ENCODE assay signal across 2 cellular contexts in genomic region chr5:102771435-102771834, GRCh38.
TF ChIP-seq lines count a peak whose summit lies in the region.

No MANE protein-coding gene starts in this region.

TF ChIP-seq in liver, 16 proteins besides CTCF, POLR2A, EP300 and RAD21 (continued from another document):
- peak; percentile 63 for TF ChIP-seq NR2F2 (IDR thresholded peaks at IDR 0.05)
TF ChIP-seq in liver: peak in this region for 1.

TF ChIP-seq in HepG2, 621 proteins besides CTCF, POLR2A, EP300 and RAD21 (continued from another document):
- TF ChIP-seq TP53 (CRISPR knock-in tag; conservative IDR thresholded peaks at IDR 0.05) (no peak), KLF9 (CRISPR knock-in tag; IDR thresholded peaks at IDR 0.05; ENCODE audit: low read depth) (no peak), ZNF670 (CRISPR knock-in tag; IDR thresholded peaks at IDR 0.05; ENCODE audit: borderline replicate concordance) (no peak), ZNF101 (CRISPR knock-in tag; IDR thresholded peaks at IDR 0.05; ENCODE audit: borderline replicate concordance, low read depth) (no peak), STAT5B (CRISPR knock-in tag; IDR thresholded peaks at IDR 0.05) (no peak), RARG (CRISPR knock-in tag; IDR thresholded peaks at IDR 0.05; ENCODE audit: low read depth) (no peak)
- TF ChIP-seq, protein P1, sequence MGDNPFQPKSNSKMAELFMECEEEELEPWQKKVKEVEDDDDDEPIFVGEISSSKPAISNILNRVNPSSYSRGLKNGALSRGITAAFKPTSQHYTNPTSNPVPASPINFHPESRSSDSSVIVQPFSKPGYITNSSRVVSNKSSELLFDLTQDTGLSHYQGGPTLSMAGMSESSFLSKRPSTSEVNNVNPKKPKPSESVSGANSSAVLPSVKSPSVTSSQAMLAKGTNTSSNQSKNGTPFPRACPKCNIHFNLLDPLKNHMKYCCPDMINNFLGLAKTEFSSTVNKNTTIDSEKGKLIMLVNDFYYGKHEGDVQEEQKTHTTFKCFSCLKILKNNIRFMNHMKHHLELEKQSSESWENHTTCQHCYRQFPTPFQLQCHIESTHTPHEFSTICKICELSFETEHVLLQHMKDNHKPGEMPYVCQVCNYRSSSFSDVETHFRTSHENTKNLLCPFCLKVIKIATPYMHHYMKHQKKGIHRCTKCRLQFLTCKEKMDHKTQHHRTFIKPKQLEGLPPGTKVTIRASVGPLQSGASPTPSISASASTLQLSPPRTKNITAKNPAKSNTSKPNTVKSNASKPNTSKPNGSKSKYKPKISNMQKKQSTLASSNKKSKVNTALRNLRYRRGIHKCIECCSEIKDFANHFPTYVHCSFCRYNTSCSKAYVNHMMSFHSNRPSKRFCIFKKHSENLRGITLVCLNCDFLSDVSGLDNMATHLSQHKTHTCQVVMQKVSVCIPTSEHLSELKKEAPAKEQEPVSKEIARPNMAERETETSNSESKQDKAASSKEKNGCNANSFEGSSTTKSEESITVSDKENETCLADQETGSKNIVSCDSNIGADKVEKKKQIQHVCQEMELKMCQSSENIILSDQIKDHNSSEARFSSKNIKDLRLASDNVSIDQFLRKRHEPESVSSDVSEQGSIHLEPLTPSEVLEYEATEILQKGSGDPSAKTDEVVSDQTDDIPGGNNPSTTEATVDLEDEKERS (CRISPR knock-in tag; IDR thresholded peaks at IDR 0.05), result no peak
